In genomic region chr6:17206566-17207072, GRCh38 we compare ENCODE assay signal across 24 cellular contexts.
DNase-seq lines count a peak whose midpoint lies in the region; ATAC-seq and FAIRE-seq lines count a peak whose summit lies in the region.
"Had no signal": no experiment of that assay in that cellular context is flagged by ENCODE, and none has a peak within 500 bp of the region (broad histone marks: within the 10 kb centered on the region; RNA-seq: fewer than 3 reads in every experiment).

No MANE protein-coding gene starts in this region.

- H3K27me3 Mint-ChIP-seq in stimulated activated naive CD8-positive, alpha-beta T cell treated with anti-CD3 and anti-CD28 coated beads, Interleukin-15, amount 100 ng/mL, for 72 hours, result peaks cover 8% of the 10 kb centered on the region
- H3K27me3 Mint-ChIP-seq in stimulated activated memory B cell treated with anti-CD40 and anti-IgM and Interleukin-4, amounts not matched to agents 10 μg/mL and 1 μg/mL and 100 μg/mL, for 72 hours, result no peaks in the 10 kb centered on the region
- H3K27me3 Mint-ChIP-seq: CD4-positive, CD25-positive, alpha-beta regulatory T cell had no signal

- H2AFZ ChIP-seq in neuronal stem cell (ENCODE audit: low read length), result no peak overlapping the region

- H4K91ac ChIP-seq in neuronal stem cell (ENCODE audit: low read depth, low read length, poor library complexity), result no peak overlapping the region

- ATAC-seq in stimulated activated naive CD8-positive, alpha-beta T cell treated with anti-CD3 and anti-CD28 coated beads, Interleukin-15, amount 100 ng/mL, for 72 hours, result peak; percentile 43
- ATAC-seq in stimulated activated naive CD8-positive, alpha-beta T cell treated with anti-CD3 and anti-CD28 coated beads, Interleukin-15, Interleukin-2, amounts not matched to agents 100 U/mL and 50 U/mL, for 24 hours, result no peak
- ATAC-seq in stimulated activated memory B cell treated with anti-CD40 and anti-IgM and Interleukin-4, amounts not matched to agents 10 μg/mL and 1 μg/mL and 100 μg/mL, for 72 hours, result peak; percentile 39

- H3K79me1 ChIP-seq in neuronal stem cell (ENCODE audit: low read depth, low read length), result no peaks in the 10 kb centered on the region

- H3K36me3 Mint-ChIP-seq in stimulated activated memory B cell treated with anti-CD40 and anti-IgM and Interleukin-4, amounts not matched to agents 10 μg/mL and 1 μg/mL and 100 μg/mL, for 72 hours, result no peaks in the 10 kb centered on the region
- H3K36me3 Mint-ChIP-seq: CD14-positive monocyte; CD4-positive, alpha-beta memory T cell; CD4-positive, CD25-positive, alpha-beta regulatory T cell; CD8-positive, alpha-beta memory T cell had no signal

- no peak overlapping the region for H3K23ac ChIP-seq in neuronal stem cell (ENCODE audit: low read depth, low read length, poor library complexity)

- H2BK5ac ChIP-seq in neuronal stem cell (ENCODE audit: low read length), result no peak overlapping the region

- no peak overlapping the region for H4K8ac ChIP-seq in neuronal stem cell (ENCODE audit: low read depth, low read length)

- DNase-seq in stimulated activated naive CD8-positive, alpha-beta T cell treated with anti-CD3 and anti-CD28 coated beads, Interleukin-15, amount 100 ng/mL, for 72 hours, result no peak
- DNase-seq in stimulated activated naive CD8-positive, alpha-beta T cell treated with anti-CD3 and anti-CD28 coated beads, Interleukin-15, Interleukin-2, amounts not matched to agents 100 U/mL and 50 U/mL, for 24 hours, result no peak
- DNase-seq in neuronal stem cell (ENCODE audit: low spot score) (no peak), small intestine (no peak), NCI-H1048 (lab: John Stamatoyannopoulos, UW) (no peak)
- DNase-seq: 8988T; ACHN; BE2C; C1 segment of cervical spinal cord; Caco-2; Calu3; CD4-positive, alpha-beta memory T cell; CD4-positive, CD25-positive, alpha-beta regulatory T cell; CD8-positive, alpha-beta memory T cell; DMS79 treated with DMSO at 0.1 percent for 48 hours; GF-D8 had no signal

- no CpG with 5 or more reads among the region's 22 CpGs for WGBS in neuronal stem cell (ENCODE audit: extremely low coverage in 2 of 2, insufficient read length in 2 of 2, insufficient replicate concordance in 1 of 2), 2 donors
- 94 to 99% (median 96%) methylated on average over 17 to 22 of the region's 22 CpGs for WGBS in small intestine, 3 donors

- no peak overlapping the region for H3K9ac ChIP-seq in neuronal stem cell (ENCODE audit: low read depth, low read length, poor library complexity)
- H3K9ac ChIP-seq: BLaER1 had no signal

- H3K27me3 ChIP-seq in neuronal stem cell (ENCODE audit: control insufficient read depth in 3 of 3, insufficient read depth in 3 of 3, low read depth in 1 of 3, low read length in 3 of 3) (no peaks in the 10 kb centered on the region), small intestine (ENCODE audit: control insufficient read depth in 2 of 2, insufficient read depth in 2 of 2, low read length in 2 of 2) (no peaks in the 10 kb centered on the region)
- H3K27me3 ChIP-seq: BE2C, BLaER1 had no signal

- no peak overlapping the region for H3K4me2 ChIP-seq in neuronal stem cell (ENCODE audit: insufficient read depth, low read length, poor library complexity, severe bottlenecking)
- H3K4me2 ChIP-seq: BLaER1 had no signal

- no peak overlapping the region for H3K14ac ChIP-seq in neuronal stem cell (ENCODE audit: low read length)

- H3K4me1 ChIP-seq in neuronal stem cell (ENCODE audit: control insufficient read depth in 2 of 2, insufficient read depth in 1 of 2, low read depth in 1 of 2, low read length in 2 of 2) (no peaks in the 10 kb centered on the region), small intestine (ENCODE audit: control insufficient read depth in 2 of 2, insufficient read depth in 1 of 2, low read depth in 1 of 2, low read length in 1 of 2) (no peaks in the 10 kb centered on the region)
- H3K4me1 ChIP-seq: BE2C, BLaER1, Caco-2 had no signal

- H3K4me3 Mint-ChIP-seq in stimulated activated naive CD8-positive, alpha-beta T cell treated with anti-CD3 and anti-CD28 coated beads, Interleukin-15, amount 100 ng/mL, for 72 hours, result no peak overlapping the region
- no peak overlapping the region for H3K4me3 Mint-ChIP-seq in stimulated activated memory B cell treated with anti-CD40 and anti-IgM and Interleukin-4, amounts not matched to agents 10 μg/mL and 1 μg/mL and 100 μg/mL, for 72 hours
- H3K4me3 Mint-ChIP-seq: CD14-positive monocyte; CD4-positive, alpha-beta memory T cell; CD4-positive, CD25-positive, alpha-beta regulatory T cell; CD8-positive, alpha-beta memory T cell had no signal

- H3K27ac ChIP-seq in neuronal stem cell (replicated peaks; ENCODE audit: low read length) (no peak overlapping the region), small intestine (ENCODE audit: low read depth in 1 of 2, low read length in 1 of 2) (no peak overlapping the region)
- H3K27ac ChIP-seq: BLaER1 had no signal

- H3K4me3 ChIP-seq in neuronal stem cell (ENCODE audit: low read length in 2 of 2) (no peak overlapping the region), small intestine (ENCODE audit: low read depth in 1 of 2, low read length in 2 of 2) (no peak overlapping the region)
- H3K4me3 ChIP-seq: BLaER1 had no signal

- no peak overlapping the region for H3K18ac ChIP-seq in neuronal stem cell (ENCODE audit: low read length)

- no peak overlapping the region for H2BK12ac ChIP-seq in neuronal stem cell (ENCODE audit: low read length)

- H2AK5ac ChIP-seq in neuronal stem cell (ENCODE audit: low read depth, low read length), result peak overlapping the region; percentile 27

- no peak overlapping the region for H2BK120ac ChIP-seq in neuronal stem cell (ENCODE audit: low read depth, low read length)

- H3K36me3 ChIP-seq in neuronal stem cell (replicated peaks in 1 of 2; ENCODE audit: control insufficient read depth in 2 of 2, insufficient read depth in 2 of 2, low read length in 2 of 2), result no peaks in the 10 kb centered on the region
- H3K36me3 ChIP-seq in small intestine (ENCODE audit: control insufficient read depth in 2 of 2, insufficient read depth in 2 of 2, low read length in 2 of 2), result no peaks in the 10 kb centered on the region
- H3K36me3 ChIP-seq: BE2C, BLaER1 had no signal

- no peak for FAIRE-seq in small intestine (lab: Jason Lieb, UNC)
- FAIRE-seq: A204.1, D721Med, G401.6, GM12891, GM19239 had no signal

- no peak overlapping the region for H2BK15ac ChIP-seq in neuronal stem cell (ENCODE audit: low read length)

- no peak overlapping the region for H3K27ac Mint-ChIP-seq in stimulated activated naive CD8-positive, alpha-beta T cell treated with anti-CD3 and anti-CD28 coated beads, Interleukin-15, amount 100 ng/mL, for 72 hours
- no peak overlapping the region for H3K27ac Mint-ChIP-seq in stimulated activated memory B cell treated with anti-CD40 and anti-IgM and Interleukin-4, amounts not matched to agents 10 μg/mL and 1 μg/mL and 100 μg/mL, for 72 hours
- H3K27ac Mint-ChIP-seq: CD14-positive monocyte; CD4-positive, alpha-beta memory T cell; CD4-positive, CD25-positive, alpha-beta regulatory T cell; CD8-positive, alpha-beta memory T cell had no signal

- no peak overlapping the region for H3K4ac ChIP-seq in neuronal stem cell (ENCODE audit: low read length)

- H3K9me3 Mint-ChIP-seq in stimulated activated naive CD8-positive, alpha-beta T cell treated with anti-CD3 and anti-CD28 coated beads, Interleukin-15, amount 100 ng/mL, for 72 hours, result peaks cover 0 to 6% of the 10 kb centered on the region in 2 donors
- no peaks in the 10 kb centered on the region for H3K9me3 Mint-ChIP-seq in stimulated activated memory B cell treated with anti-CD40 and anti-IgM and Interleukin-4, amounts not matched to agents 10 μg/mL and 1 μg/mL and 100 μg/mL, for 72 hours

- H3K4me1 Mint-ChIP-seq in stimulated activated naive CD8-positive, alpha-beta T cell treated with anti-CD3 and anti-CD28 coated beads, Interleukin-15, amount 100 ng/mL, for 72 hours, result no peaks in the 10 kb centered on the region
- no peaks in the 10 kb centered on the region for H3K4me1 Mint-ChIP-seq in stimulated activated memory B cell treated with anti-CD40 and anti-IgM and Interleukin-4, amounts not matched to agents 10 μg/mL and 1 μg/mL and 100 μg/mL, for 72 hours
- H3K4me1 Mint-ChIP-seq: CD14-positive monocyte; CD4-positive, alpha-beta memory T cell; CD4-positive, CD25-positive, alpha-beta regulatory T cell; CD8-positive, alpha-beta memory T cell had no signal

- H3K9me3 ChIP-seq in neuronal stem cell (replicated peaks in 1 of 2; ENCODE audit: control insufficient read depth in 2 of 2, insufficient read depth in 1 of 2, low read depth in 1 of 2, low read length in 2 of 2) (peaks cover 0 to 6% of the 10 kb centered on the region in 2 donors), small intestine (ENCODE audit: control insufficient read depth, low read depth) (no peaks in the 10 kb centered on the region)
- H3K9me3 ChIP-seq: BE2C had no signal
